In genomic region chr15:83853232-83853631, GRCh38 we compare ENCODE assay signal across 21 cellular contexts.
DNase-seq lines count a peak whose midpoint lies in the region; ATAC-seq and TF ChIP-seq lines count a peak whose summit lies in the region.
"Had no signal": no experiment of that assay in that cellular context is flagged by ENCODE, and none has a peak within 500 bp of the region (broad histone marks: within the 10 kb centered on the region; RNA-seq: fewer than 3 reads in every experiment).

No MANE protein-coding gene starts in this region.

- no peak for DNase-seq in mammary epithelial cell
- no peak for DNase-seq in MCF 10A (ENCODE audit: unreplicated experiment)
- no peak for DNase-seq in RWPE1 (ENCODE audit: low spot score)
- no peak for DNase-seq in NCI-H510A (lab: John Stamatoyannopoulos, UW)
- DNase-seq: ACHN; BE2C; C1 segment of cervical spinal cord; CD4-positive, alpha-beta memory T cell; CD4-positive, CD25-positive, alpha-beta regulatory T cell; CD8-positive, alpha-beta memory T cell; COR-L47; DMS 273 treated with DMSO at 0.1 percent for 48 hours; DMS153; DMS53; DMS79; DND-41; GF-D8 had no signal

- H3K4me2 ChIP-seq in mammary epithelial cell (ENCODE audit: insufficient read depth, low read depth, low read length) = no peak overlapping the region
- H3K4me2 ChIP-seq: BLaER1 had no signal

- no peaks in the 10 kb centered on the region for H3K79me2 ChIP-seq in mammary epithelial cell (ENCODE audit: insufficient read depth, low read length)

- no peaks in the 10 kb centered on the region for H3K27me3 Mint-ChIP-seq in MCF 10A (ENCODE audit: insufficient read depth, unreplicated experiment)

- peak overlapping the region; percentile 97 for H3K27ac ChIP-seq in mammary epithelial cell (ENCODE audit: insufficient read depth, low read depth, low read length)
- H3K27ac ChIP-seq in RWPE1 = peak overlapping the region; percentile 89
- H3K27ac ChIP-seq: 22Rv1, BLaER1 had no signal

- POLR2A ChIA-PET in MCF 10A (lab: Yijun Ruan, JAX) = no interaction called here
- POLR2A ChIA-PET in RWPE1 (lab: Yijun Ruan, JAX; ENCODE audit: low non-redundant PET) = no interaction called here

- H3K9me3 ChIP-seq in mammary epithelial cell (replicated peaks; ENCODE audit: insufficient read depth, low read length) = no peaks in the 10 kb centered on the region
- H3K9me3 ChIP-seq: BE2C, BLaER1 had no signal

- no TSS peak for BruUV-seq in mammary epithelial cell (replicated peaks; lab: Mats Ljungman, UMichigan)
- no TSS peak for BruUV-seq in MCF 10A (replicated peaks; lab: Mats Ljungman, UMichigan)

- H4K20me1 ChIP-seq in mammary epithelial cell (ENCODE audit: insufficient read depth, low read length) = no peaks in the 10 kb centered on the region
- H4K20me1 ChIP-seq: BLaER1 had no signal

- H3K36me3 Mint-ChIP-seq in MCF 10A (ENCODE audit: insufficient read depth, unreplicated experiment) = no peaks in the 10 kb centered on the region
- H3K36me3 Mint-ChIP-seq: CD14-positive monocyte; CD4-positive, alpha-beta memory T cell; CD4-positive, CD25-positive, alpha-beta regulatory T cell; CD8-positive, alpha-beta memory T cell had no signal

- peaks cover 30% of the 10 kb centered on the region for H3K4me1 ChIP-seq in mammary epithelial cell (ENCODE audit: insufficient read depth, low read length)
- H3K4me1 ChIP-seq: BE2C, BLaER1 had no signal

- no peak overlapping the region for H3K9ac ChIP-seq in mammary epithelial cell (ENCODE audit: insufficient read depth, low read length)
- H3K9ac ChIP-seq: BLaER1 had no signal

- no peaks in the 10 kb centered on the region for H3K36me3 ChIP-seq in mammary epithelial cell (ENCODE audit: insufficient read depth, low read length)
- H3K36me3 ChIP-seq: BE2C, BLaER1 had no signal

- H3K4me3 Mint-ChIP-seq in MCF 10A (ENCODE audit: unreplicated experiment) = no peak overlapping the region
- H3K4me3 Mint-ChIP-seq: CD14-positive monocyte; CD4-positive, alpha-beta memory T cell; CD4-positive, CD25-positive, alpha-beta regulatory T cell; CD8-positive, alpha-beta memory T cell had no signal

- no peak overlapping the region for H3K27ac Mint-ChIP-seq in MCF 10A (ENCODE audit: low read depth, unreplicated experiment)
- H3K27ac Mint-ChIP-seq: CD14-positive monocyte; CD4-positive, alpha-beta memory T cell; CD4-positive, CD25-positive, alpha-beta regulatory T cell; CD8-positive, alpha-beta memory T cell had no signal

- intact Hi-C loops in mammary epithelial cell (cut with micrococcal nuclease) (no loop called here), MCF 10A (cut with micrococcal nuclease) (no loop called here)

- H3K4me3 ChIP-seq in mammary epithelial cell (replicated peaks in 1 of 3; ENCODE audit: insufficient read depth in 1 of 3, low read depth in 2 of 3, low read length in 3 of 3) = no peak overlapping the region
- H3K4me3 ChIP-seq: BLaER1 had no signal

- 100% methylated on average over 1 of the region's 1 CpG for WGBS in mammary epithelial cell (ENCODE audit: low coverage, missing lambda C conversion rate)

- no peak for TF ChIP-seq CTCF in mammary epithelial cell (conservative IDR thresholded peaks at IDR 0.05 in 1 of 2, IDR thresholded peaks at IDR 0.05 in 1 of 2; ENCODE audit: extremely low read depth in 1 of 2, insufficient read depth in 1 of 2, low read depth in 1 of 2, low read length in 2 of 2)
- no peak for TF ChIP-seq CTCF in MCF 10A (IDR thresholded peaks at IDR 0.05; ENCODE audit: unreplicated experiment)
- no peak for TF ChIP-seq CTCF in RWPE1 (conservative IDR thresholded peaks at IDR 0.05; ENCODE audit: low read depth)

- no peaks in the 10 kb centered on the region for H3K9me3 Mint-ChIP-seq in MCF 10A (ENCODE audit: unreplicated experiment)

- in situ Hi-C loops in mammary epithelial cell (cut with MboI; ENCODE audit: low sequenced_read_pairs in 2 of 2) = no loop called here

- dilution Hi-C loops in mammary epithelial cell (cut with HindIII; ENCODE audit: low sequenced_read_pairs) = no loop called here

- no peak overlapping the region for H2AFZ ChIP-seq in mammary epithelial cell (ENCODE audit: low read depth, low read length)

- no peak for ATAC-seq in GM21528 (IDR thresholded peaks at IDR 0.05; ENCODE audit: low FRiP score, unreplicated experiment)

- CTCF ChIA-PET in mammary epithelial cell (lab: Charles Lee; ENCODE audit: low non-redundant PET) = no interaction called here
- CTCF ChIA-PET in MCF 10A (lab: Yijun Ruan, JAX) = no interaction called here
- CTCF ChIA-PET in RWPE1 (lab: Yijun Ruan, JAX) = no interaction called here

- no peaks in the 10 kb centered on the region for H3K27me3 ChIP-seq in mammary epithelial cell (ENCODE audit: insufficient read depth, low read length)
- H3K27me3 ChIP-seq: BE2C, BLaER1 had no signal

- peaks cover 37% of the 10 kb centered on the region for H3K4me1 Mint-ChIP-seq in MCF 10A (ENCODE audit: insufficient read depth, unreplicated experiment)
- H3K4me1 Mint-ChIP-seq: CD14-positive monocyte; CD4-positive, alpha-beta memory T cell; CD4-positive, CD25-positive, alpha-beta regulatory T cell; CD8-positive, alpha-beta memory T cell had no signal
